11 cellular contexts compared by ENCODE assay signal in the genomic region with DNA sequence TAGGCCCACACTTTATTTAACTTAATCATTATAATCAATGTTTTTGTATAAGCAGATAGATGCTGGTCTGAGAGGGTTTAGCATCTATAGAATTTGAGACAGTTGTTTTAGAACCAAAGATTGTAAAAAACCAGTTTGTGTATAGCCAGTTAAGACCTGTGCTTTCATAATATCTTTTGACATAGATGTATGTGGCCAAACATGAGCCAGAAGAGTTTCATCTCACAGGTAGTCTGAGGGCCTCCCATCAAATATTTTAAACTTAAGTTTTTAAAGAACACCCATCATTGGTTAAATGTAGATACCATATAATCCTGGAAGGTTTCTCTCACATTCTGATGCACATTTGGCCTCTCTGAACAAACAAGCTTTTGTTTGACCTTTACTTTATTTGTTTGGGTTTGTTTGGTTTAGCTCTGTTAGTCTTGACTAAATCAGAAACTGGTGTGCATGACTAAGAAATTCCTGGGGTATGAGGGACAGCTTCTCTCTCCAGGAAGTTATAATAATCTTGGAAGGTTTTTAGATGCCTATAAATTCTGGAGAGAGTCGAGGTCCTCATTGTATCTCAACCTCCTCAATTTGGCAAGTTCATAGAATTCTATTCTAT. TPM values are rescaled to one million over a fixed set of nuclear protein-coding genes. Genes with fewer than 3 reads are reported as not detected.
DNase-seq lines count a peak whose midpoint lies in the region; ATAC-seq, FAIRE-seq and TF ChIP-seq lines count a peak whose summit lies in the region.
"Had no signal": no experiment of that assay in that cellular context is flagged by ENCODE, and none has a peak within 500 bp of the region (broad histone marks: within the 10 kb centered on the region; RNA-seq: fewer than 3 reads in every experiment).

No MANE protein-coding gene starts in this region.

- CTCF ChIA-PET in HepG2 (lab: Yijun Ruan, JAX; ENCODE audit: low intra/inter-chr PET ratio, low total read pairs): no interaction called here

- POLR2A ChIA-PET in HepG2 (lab: Yijun Ruan, JAX): interaction anchor here (1.0 kb wide), 1 partner anchor 57 kb away, joined by 3 read pairs; the partner anchor contains the start of gene TMEM200A

- no peak for FAIRE-seq in HepG2 (lab: Jason Lieb, UNC)

- H3K36me3 Mint-ChIP-seq in HFFc6 (ENCODE audit: low read depth): peaks cover 6% of the 10 kb centered on the region; the same call in 1 of the 2 replicates
- H3K36me3 Mint-ChIP-seq: activated naive CD8-positive, alpha-beta T cell; CD4-positive, CD25-positive, alpha-beta regulatory T cell had no signal

- no peaks in the 10 kb centered on the region for H3K9me3 ChIP-seq in HepG2 (ENCODE audit: low read length)
- H3K9me3 ChIP-seq in right atrium auricular region: no peaks in the 10 kb centered on the region

- H3K4me2 ChIP-seq in HepG2 (ENCODE audit: low read depth, low read length): no peak overlapping the region

- peaks cover 54% of the 10 kb centered on the region for H3K4me1 Mint-ChIP-seq in HFFc6 (ENCODE audit: low read depth)
- H3K4me1 Mint-ChIP-seq: CD4-positive, CD25-positive, alpha-beta regulatory T cell had no signal

- 0% methylated on average over 1 of the region's 1 CpG for WGBS in HepG2 (ENCODE audit: low lambda C conversion rate)

- peak overlapping the region; percentile 43; the same call in 1 of the 2 replicates for H3K27ac Mint-ChIP-seq in HFFc6
- H3K27ac Mint-ChIP-seq: activated naive CD8-positive, alpha-beta T cell; CD4-positive, CD25-positive, alpha-beta regulatory T cell had no signal

- TF ChIP-seq RAD21 in HepG2 (CRISPR knock-in tag; IDR thresholded peaks at IDR 0.05): no peak

- no peaks in the 10 kb centered on the region for H3K27me3 ChIP-seq in brain microvascular endothelial cell (replicated peaks)
- H3K27me3 ChIP-seq in HepG2 (ENCODE audit: control insufficient read depth in 1 of 2, insufficient read depth in 2 of 2, low read length in 2 of 2): no peaks in the 10 kb centered on the region
- no peaks in the 10 kb centered on the region for H3K27me3 ChIP-seq in right atrium auricular region

- H3K27me3 Mint-ChIP-seq in HFFc6 (ENCODE audit: insufficient read depth): no peaks in the 10 kb centered on the region
- H3K27me3 Mint-ChIP-seq: activated naive CD8-positive, alpha-beta T cell had no signal

- H3K4me3 ChIP-seq in brain microvascular endothelial cell (ENCODE audit: low read depth, low read length): no peak overlapping the region
- no peak overlapping the region for H3K4me3 ChIP-seq in HepG2 (replicated peaks in 1 of 3; ENCODE audit: insufficient read depth in 1 of 3, low read depth in 2 of 3, low read length in 3 of 3)
- no peak overlapping the region for H3K4me3 ChIP-seq in right atrium auricular region

- H3K9ac ChIP-seq in HepG2 (ENCODE audit: insufficient read depth, low read depth, low read length): no peak overlapping the region

- H3K27ac ChIP-seq in brain microvascular endothelial cell (peak overlapping the region; percentile 33), HepG2 (ENCODE audit: extremely low read length, insufficient read depth, low read length) (no peak overlapping the region), right atrium auricular region (no peak overlapping the region)

- no peak overlapping the region for H2AFZ ChIP-seq in HepG2 (ENCODE audit: low read length)

- H3K79me2 ChIP-seq in HepG2 (ENCODE audit: insufficient read depth, low read length): no peaks in the 10 kb centered on the region

- ATAC-seq in HepG2 (peak; percentile 85), HG03521 (IDR thresholded peaks at IDR 0.05; ENCODE audit: unreplicated experiment) (no peak)

- H3K4me1 ChIP-seq in HepG2 (ENCODE audit: insufficient read depth, low read length) (peaks cover 7% of the 10 kb centered on the region), right atrium auricular region (no peaks in the 10 kb centered on the region)

- H4K20me1 ChIP-seq in HepG2 (ENCODE audit: insufficient read depth, low read length): no peaks in the 10 kb centered on the region

- TF ChIP-seq CTCF in HFFc6 (IDR thresholded peaks at IDR 0.05): no peak
- no peak for TF ChIP-seq CTCF in brain microvascular endothelial cell (IDR thresholded peaks at IDR 0.05; ENCODE audit: low read depth, low read length, missing control alignments)
- no peak for TF ChIP-seq CTCF in HepG2 (CRISPR knock-in tag; IDR thresholded peaks at IDR 0.05)
- TF ChIP-seq CTCF in right atrium auricular region (IDR thresholded peaks at IDR 0.05): no peak

- TF ChIP-seq EP300 in HepG2 (IDR thresholded peaks at IDR 0.05; ENCODE audit: low read depth in 2 of 2, low read length in 2 of 2): no peak
- TF ChIP-seq EP300 in HepG2 (CRISPR knock-in tag; IDR thresholded peaks at IDR 0.05; ENCODE audit: borderline replicate concordance): no peak

- BruUV-seq in HepG2 (replicated peaks; lab: Mats Ljungman, UMichigan): no TSS peak

- no peak overlapping the region for H3K4me3 Mint-ChIP-seq in HFFc6
- H3K4me3 Mint-ChIP-seq: activated naive CD8-positive, alpha-beta T cell; CD4-positive, CD25-positive, alpha-beta regulatory T cell had no signal

- in situ Hi-C loops in brain microvascular endothelial cell (cut with HindIII; ENCODE audit: low pct_ligation_motif_present, low sequenced_read_pairs) (no loop called here), HepG2 (cut with HindIII; ENCODE audit: extremely low pct_ligation_motif_present, low pct_unique_long_range_greater_than_20kb) (no loop called here)

- intact Hi-C loops in HepG2 (cut with micrococcal nuclease; ENCODE audit: unreplicated experiment): loop anchor here (2.0 kb wide), 1 partner anchor 63 kb away; no protein-coding TSS in a partner anchor

- TF ChIP-seq POLR2A in HepG2 (IDR thresholded peaks at IDR 0.05; ENCODE audit: insufficient read depth in 1 of 2, low read depth in 2 of 2, low read length in 2 of 2): no peak

- no peaks in the 10 kb centered on the region for H3K9me3 Mint-ChIP-seq in HFFc6

- DNase-seq in AG08396 (ENCODE audit: low spot score) (peak; percentile 41), HFFc6 (peak; percentile 75), brain microvascular endothelial cell (peak; percentile 50), HepG2 (ENCODE audit: low spot score) (peak; percentile 61), cerebellar cortex (ENCODE audit: low spot score) (no peak), right atrium auricular region (ENCODE audit: low spot score) (no peak), T-helper 9 cell (no peak)
- DNase-seq: CD4-positive, CD25-positive, alpha-beta regulatory T cell; NCI-H2029 treated with DMSO at 0.1 percent for 48 hours had no signal

- H3K36me3 ChIP-seq in brain microvascular endothelial cell (replicated peaks) (no peaks in the 10 kb centered on the region), HepG2 (replicated peaks in 1 of 2; ENCODE audit: control insufficient read depth in 1 of 2, insufficient read depth in 2 of 2, low read length in 2 of 2) (no peaks in the 10 kb centered on the region), right atrium auricular region (no peaks in the 10 kb centered on the region)

TF ChIP-seq in HepG2, 621 proteins besides CTCF, POLR2A, EP300 and RAD21 (continues in another document):
- TF ChIP-seq MAFK (conservative IDR thresholded peaks at IDR 0.05 in 1 of 2, IDR thresholded peaks at IDR 0.05 in 1 of 2; ENCODE audit: low read length in 2 of 2): peak in 1 of 2 experiments; percentile 34; a peak in 1 of 4 replicates
- peak; percentile 98 for TF ChIP-seq BCL6 (CRISPR knock-in tag; IDR thresholded peaks at IDR 0.05)
- TF ChIP-seq GFI1 (CRISPR knock-in tag; IDR thresholded peaks at IDR 0.05; ENCODE audit: borderline replicate concordance): peak; percentile 81
- 0 out of 4 replicates have a peak, but pooled peaks of 1 of the 2 experiments have one; percentile 26 for TF ChIP-seq NR2F1 (CRISPR knock-in tag; IDR thresholded peaks at IDR 0.05)
- TF ChIP-seq NR2F6 (IDR thresholded peaks at IDR 0.05): no peak; the same call in 1 of the 2 replicates
- 0 out of 2 replicates have a peak, but pooled peaks have one; percentile 19 for TF ChIP-seq NR2F6 (CRISPR knock-in tag; IDR thresholded peaks at IDR 0.05)
- TF ChIP-seq HMG20B (CRISPR knock-in tag; conservative IDR thresholded peaks at IDR 0.05): 0 out of 2 replicates have a peak, but pooled peaks have one; percentile 32

RNA-seq across cellular contexts. Expression of gene TMEM200A, which starts 58.0 kb away (rescaled TPM):
- 100 to 1,000 TPM in 4 of 6 experiments, 10 to 100 TPM in 2; 78.0 to 131 (median 114) TPM for total RNA-seq in HFFc6 (2021; fragmentation: NEBNext Ultra II Directional; extraction: Animal tissue kit (Norgen Biotek cat#: 25700))
- total RNA-seq in HepG2 (2016; rRNA removed; fragmentation: Illumina TruSeq; extraction: Trizol): not detected in 2 replicates
- total RNA-seq in HepG2 (2016; cell fraction: cytosol; rRNA removed; fragmentation: Illumina TruSeq; extraction: Trizol; ENCODE audit: low read depth): not detected in 2 replicates
- 0.06 TPM in 1 of 2 replicates, not detected in the other for total RNA-seq in HepG2 (2016; cell fraction: insoluble cytoplasmic fraction; rRNA removed; fragmentation: Illumina TruSeq; extraction: Trizol)
- not detected in 2 replicates for total RNA-seq in HepG2 (2016; cell fraction: membrane; rRNA removed; fragmentation: Illumina TruSeq; extraction: Trizol)
- total RNA-seq in HepG2 (2016; cell fraction: nucleus; rRNA removed; fragmentation: Illumina TruSeq; extraction: Trizol): 0.12 TPM in 1 of 2 replicates, not detected in the other
- 0.34 and 0.55 TPM in 2 replicates for polyA plus RNA-seq in HepG2 (2011; rRNA removed)
- polyA plus RNA-seq in HepG2 (2011; cell fraction: cytosol; rRNA removed): 0.12 and 0.46 TPM in 2 replicates
- 0.13 and 0.23 TPM in 2 replicates for polyA plus RNA-seq in HepG2 (2011; cell fraction: nucleus; rRNA removed)
- not detected in 2 replicates for polyA plus RNA-seq in HepG2 (2012)
- polyA plus RNA-seq in HepG2 (2016; cell fraction: cytosol; fragmentation: Illumina TruSeq; extraction: Trizol; ENCODE audit: low read depth): not detected in 2 replicates
- polyA plus RNA-seq in HepG2 (2016; cell fraction: insoluble cytoplasmic fraction; fragmentation: Illumina TruSeq; extraction: Trizol; ENCODE audit: low read depth): not detected in 2 replicates
- polyA plus RNA-seq in HepG2 (2016; cell fraction: membrane; fragmentation: Illumina TruSeq; extraction: Trizol; ENCODE audit: low read depth): not detected in 2 replicates
- not detected in 2 replicates for polyA plus RNA-seq in HepG2 (2016; cell fraction: nucleus; fragmentation: Illumina TruSeq; extraction: Trizol; ENCODE audit: insufficient read depth, low read depth)
- polyA minus RNA-seq in HepG2 (2011; rRNA and poly(A)+ RNA removed; ENCODE audit: low replicate concordance): 0.22 TPM in 1 of 2 replicates, not detected in the other
- polyA minus RNA-seq in HepG2 (2011; cell fraction: cytosol; rRNA and poly(A)+ RNA removed): 0.18 and 0.49 TPM in 2 replicates
- 0.90 and 1.5 TPM in 2 replicates for polyA minus RNA-seq in HepG2 (2011; cell fraction: nucleus; rRNA and poly(A)+ RNA removed)
- under 1 TPM in 1 of 2 donors, not detected in 1; 0.63 TPM for total RNA-seq in right atrium auricular region

Comparison
In these comparisons a context has a peak if more than half of its experiments do, and no peak if none do; other contexts are left out.
1. DNase-seq: peak in AG08396 (single experiment), HFFc6 (single experiment), brain microvascular endothelial cell (single experiment) and HepG2 (single experiment); none in cerebellar cortex (single experiment), right atrium auricular region (single experiment) and T-helper 9 cell (single experiment).
2. RNA of gene TMEM200A, which starts 58.0 kb away (total RNA-seq): 78.0 to 131 TPM in HFFc6; 0.63 TPM in right atrium auricular region and 0.06 to 0.12 TPM in HepG2; every median in the first group is over 10 times any median in the second.